In the genomic region with DNA sequence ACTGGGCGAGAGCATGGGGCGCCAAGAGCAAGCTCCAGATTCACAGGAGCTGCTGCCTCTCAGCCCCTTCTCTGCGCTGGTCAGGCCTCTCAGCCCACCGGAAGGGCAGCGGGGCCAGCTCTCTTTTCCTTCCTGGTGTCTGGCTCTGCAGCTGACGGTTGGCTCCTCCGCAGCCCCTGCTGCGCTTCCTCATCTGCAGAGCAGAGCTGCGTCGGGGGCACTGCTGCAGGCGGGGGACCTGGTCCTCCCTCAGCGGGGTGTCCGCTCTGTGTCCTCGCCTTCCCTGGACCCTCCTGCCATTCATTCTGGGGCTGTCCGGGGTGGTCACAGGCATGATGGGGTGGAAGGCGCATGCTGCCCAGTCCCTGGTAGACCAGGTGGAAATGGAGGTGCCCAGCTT, we compare ENCODE assay signal across 22 cellular contexts.
DNase-seq lines count a peak whose midpoint lies in the region; ATAC-seq and TF ChIP-seq lines count a peak whose summit lies in the region.
"Had no signal": no experiment of that assay in that cellular context is flagged by ENCODE, and none has a peak within 500 bp of the region (broad histone marks: within the 10 kb centered on the region; RNA-seq: fewer than 3 reads in every experiment).

No MANE protein-coding gene starts in this region.

- ATAC-seq in stimulated activated naive B cell treated with anti-CD40 and anti-IgM and Interleukin-4, amounts not matched to agents 10 μg/mL and 1 μg/mL and 100 μg/mL, for 72 hours (replicated peaks) = no peak
- no peak for ATAC-seq in activated naive CD4-positive, alpha-beta T cell treated with anti-CD3 and anti-CD28 coated beads, Interleukin-2, amount 50 U/mL, for 72 hours
- ATAC-seq in GM18505 (IDR thresholded peaks at IDR 0.05; ENCODE audit: unreplicated experiment) = no peak

- no peak for TF ChIP-seq POLR2A in GM18505 (IDR thresholded peaks at IDR 0.05; ENCODE audit: borderline replicate concordance, extremely low read depth, insufficient read depth, insufficient read length)

- H3K4me1 Mint-ChIP-seq in activated T-cell treated with anti-CD3 and anti-CD28 coated beads, Interleukin-2, amount 50 U/mL, for 24 hours (ENCODE audit: low read depth) = peaks cover 62% of the 10 kb centered on the region
- H3K4me1 Mint-ChIP-seq in stimulated activated naive B cell treated with anti-CD40 and anti-IgM and Interleukin-4, amounts not matched to agents 10 μg/mL and 1 μg/mL and 100 μg/mL, for 72 hours = peaks cover 75 to 96% of the 10 kb centered on the region in 2 donors

- H3K36me3 Mint-ChIP-seq in activated T-cell treated with anti-CD3 and anti-CD28 coated beads, Interleukin-2, amount 50 U/mL, for 24 hours (ENCODE audit: low read depth) = no peaks in the 10 kb centered on the region
- peaks cover 0 to 3% of the 10 kb centered on the region in 2 donors for H3K36me3 Mint-ChIP-seq in stimulated activated naive B cell treated with anti-CD40 and anti-IgM and Interleukin-4, amounts not matched to agents 10 μg/mL and 1 μg/mL and 100 μg/mL, for 72 hours
- H3K36me3 Mint-ChIP-seq in activated naive CD4-positive, alpha-beta T cell treated with anti-CD3 and anti-CD28 coated beads, Interleukin-2, amount 50 U/mL, for 72 hours = peaks cover 5 to 10% of the 10 kb centered on the region in 2 donors
- H3K36me3 Mint-ChIP-seq: activated naive CD4-positive, alpha-beta T cell treated with anti-CD3 and anti-CD28 coated beads, Interleukin-2, amount 50 U/mL, for 24 hours had no signal

- no peaks in the 10 kb centered on the region for H3K9me3 Mint-ChIP-seq in activated T-cell treated with anti-CD3 and anti-CD28 coated beads, Interleukin-2, amount 50 U/mL, for 24 hours
- no peaks in the 10 kb centered on the region for H3K9me3 Mint-ChIP-seq in stimulated activated naive B cell treated with anti-CD40 and anti-IgM and Interleukin-4, amounts not matched to agents 10 μg/mL and 1 μg/mL and 100 μg/mL, for 72 hours
- H3K9me3 Mint-ChIP-seq in activated naive CD4-positive, alpha-beta T cell treated with anti-CD3 and anti-CD28 coated beads, Interleukin-2, amount 50 U/mL, for 72 hours = no peaks in the 10 kb centered on the region
- H3K9me3 Mint-ChIP-seq: activated naive CD4-positive, alpha-beta T cell treated with anti-CD3 and anti-CD28 coated beads, Interleukin-2, amount 50 U/mL, for 24 hours; activated T-helper 1 cell treated with anti-CD3 and anti-CD28 coated beads, Interleukin-12 subunit alpha, Interleukin-12 subunit beta, Interleukin-2, Interleukin-4 antibody, amounts not matched to agents 30 ng/mL and 10 ng/mL and 1 ng/mL, durations not matched to agents 14 hours and 24 hours and 36 hours; central memory CD8-positive, alpha-beta T cell had no signal

- H3K4me3 Mint-ChIP-seq in activated T-cell treated with anti-CD3 and anti-CD28 coated beads, Interleukin-2, amount 50 U/mL, for 24 hours = no peak overlapping the region
- H3K4me3 Mint-ChIP-seq in stimulated activated naive B cell treated with anti-CD40 and anti-IgM and Interleukin-4, amounts not matched to agents 10 μg/mL and 1 μg/mL and 100 μg/mL, for 72 hours = peak overlapping the region in 1 of 2 donors; percentile 21
- H3K4me3 Mint-ChIP-seq: activated naive CD4-positive, alpha-beta T cell treated with anti-CD3 and anti-CD28 coated beads, Interleukin-2, amount 50 U/mL, for 24 hours; activated T-helper 1 cell treated with anti-CD3 and anti-CD28 coated beads, Interleukin-12 subunit alpha, Interleukin-12 subunit beta, Interleukin-2, Interleukin-4 antibody, amounts not matched to agents 30 ng/mL and 10 ng/mL and 1 ng/mL, durations not matched to agents 14 hours and 24 hours and 36 hours; central memory CD8-positive, alpha-beta T cell had no signal

- peak; percentile 32 for DNase-seq in activated T-cell treated with anti-CD3 and anti-CD28 coated beads, Interleukin-2, amount 50 U/mL, for 24 hours
- DNase-seq in activated T-cell treated with anti-CD3 and anti-CD28 coated beads for 4 hours (no peak), NOMO-1 treated with DMSO at 0.1 percent for 48 hours (lab: John Stamatoyannopoulos, UW; ENCODE audit: unreplicated experiment) (peak; percentile 73), islet precursor cell (peak; percentile 41), NCI-H1436 treated with DMSO at 0.1 percent for 48 hours (lab: John Stamatoyannopoulos, UW) (no peak)
- DNase-seq in stimulated activated naive B cell treated with anti-CD40 and anti-IgM and Interleukin-4, amounts not matched to agents 10 μg/mL and 1 μg/mL and 100 μg/mL, for 72 hours = no peak
- DNase-seq in activated naive CD4-positive, alpha-beta T cell treated with anti-CD3 and anti-CD28 coated beads, Interleukin-2, amount 50 U/mL, for 72 hours (ENCODE audit: low spot score in 2 of 2) = no peak
- DNase-seq: activated CD4-positive, alpha-beta T cell treated with anti-CD3 and anti-CD28 coated beads for 4 hours; AML-193; effector CD4-positive, alpha-beta T cell; erythroblast; foreskin fibroblast; NCI-H146; NCI-H526 treated with DMSO at 0.1 percent for 48 hours; SHP77; stimulated activated CD4-positive, alpha-beta T cell treated with anti-CD3 and anti-CD28 coated beads, Interleukin-2, amount 100 ng/mL, for 48 hours; stimulated activated naive CD4-positive, alpha-beta T cell treated with Interleukin-2 at 50 U/mL for 16 hours; thyroid gland had no signal

- peaks cover 8% of the 10 kb centered on the region for H3K27me3 Mint-ChIP-seq in activated T-cell treated with anti-CD3 and anti-CD28 coated beads, Interleukin-2, amount 50 U/mL, for 24 hours
- H3K27me3 Mint-ChIP-seq in stimulated activated naive B cell treated with anti-CD40 and anti-IgM and Interleukin-4, amounts not matched to agents 10 μg/mL and 1 μg/mL and 100 μg/mL, for 72 hours = no peaks in the 10 kb centered on the region
- H3K27me3 Mint-ChIP-seq: activated naive CD4-positive, alpha-beta T cell treated with anti-CD3 and anti-CD28 coated beads, Interleukin-2, amount 50 U/mL, for 24 hours had no signal

- H3K27ac Mint-ChIP-seq in activated T-cell treated with anti-CD3 and anti-CD28 coated beads, Interleukin-2, amount 50 U/mL, for 24 hours = no peak overlapping the region
- H3K27ac Mint-ChIP-seq in stimulated activated naive B cell treated with anti-CD40 and anti-IgM and Interleukin-4, amounts not matched to agents 10 μg/mL and 1 μg/mL and 100 μg/mL, for 72 hours = peak overlapping the region; percentile 25
- no peak overlapping the region for H3K27ac Mint-ChIP-seq in activated naive CD4-positive, alpha-beta T cell treated with anti-CD3 and anti-CD28 coated beads, Interleukin-2, amount 50 U/mL, for 72 hours
- H3K27ac Mint-ChIP-seq: activated T-helper 1 cell treated with anti-CD3 and anti-CD28 coated beads, Interleukin-12 subunit alpha, Interleukin-12 subunit beta, Interleukin-2, Interleukin-4 antibody, amounts not matched to agents 30 ng/mL and 10 ng/mL and 1 ng/mL, durations not matched to agents 14 hours and 24 hours and 36 hours had no signal

Comparison
In these comparisons a context has a peak if more than half of its experiments do, and no peak if none do; other contexts are left out.
1. DNase-seq: peak in activated T-cell treated with anti-CD3 and anti-CD28 coated beads, Interleukin-2, amount 50 U/mL, for 24 hours (single experiment), NOMO-1 treated with DMSO at 0.1 percent for 48 hours (single experiment) and islet precursor cell (single experiment); none in activated T-cell treated with anti-CD3 and anti-CD28 coated beads for 4 hours (single experiment), stimulated activated naive B cell treated with anti-CD40 and anti-IgM and Interleukin-4, amounts not matched to agents 10 μg/mL and 1 μg/mL and 100 μg/mL, for 72 hours (single experiment), activated naive CD4-positive, alpha-beta T cell treated with anti-CD3 and anti-CD28 coated beads, Interleukin-2, amount 50 U/mL, for 72 hours (0 of 2) and NCI-H1436 treated with DMSO at 0.1 percent for 48 hours (single experiment).